18 cellular contexts compared by ENCODE assay signal in the genomic region with DNA sequence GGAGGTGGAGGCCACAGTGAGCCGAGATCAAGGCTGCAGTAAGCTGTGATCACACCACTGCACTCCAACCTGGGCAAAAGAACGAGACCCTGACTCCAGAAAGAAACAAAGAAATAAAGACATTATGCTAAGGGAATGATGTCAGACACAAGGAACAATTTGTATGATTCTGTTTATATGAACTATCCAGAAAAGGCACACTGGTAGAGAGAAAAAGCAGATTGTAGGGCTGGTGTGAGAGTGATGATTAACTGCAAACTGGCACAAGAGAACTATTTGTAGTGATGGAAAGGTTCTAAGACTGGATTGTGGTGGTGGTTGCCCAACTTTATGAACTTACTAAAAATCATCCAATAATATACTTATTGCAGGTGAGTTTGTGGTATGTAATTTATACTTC.
"Had no signal": no experiment of that assay in that cellular context is flagged by ENCODE, and none has a peak within 500 bp of the region (broad histone marks: within the 10 kb centered on the region; RNA-seq: fewer than 3 reads in every experiment).

No MANE protein-coding gene starts in this region.

- H3K4me3 ChIP-seq: colonic mucosa, ovary, right lobe of liver, spleen, thyroid gland, upper lobe of left lung, uterus had no signal

- H3K4me1 ChIP-seq: colonic mucosa, right lobe of liver, spleen had no signal

- H3K27ac ChIP-seq: colonic mucosa, ovary, right lobe of liver, spleen, thyroid gland, upper lobe of left lung had no signal

- DNase-seq: colonic mucosa; dermis blood vessel endothelial cell; foreskin melanocyte; glutamatergic neuron; islet precursor cell; natural killer cell; ovary; right lobe of liver; spleen; stimulated activated CD4-positive, alpha-beta T cell treated with anti-CD3 and anti-CD28 coated beads, Interleukin-15, amount 100 ng/mL, for 24 hours; stimulated activated CD4-positive, alpha-beta T cell treated with anti-CD3 and anti-CD28 coated beads, Interleukin-1b, Interleukin-23, amount 100 ng/mL, for 48 hours; stimulated activated CD4-positive, alpha-beta T cell treated with anti-CD3 and anti-CD28 coated beads, Interleukin-4, amount 100 ng/mL, for 24 hours; stimulated activated naive CD8-positive, alpha-beta T cell treated with anti-CD3 and anti-CD28 coated beads, Interleukin-15, amount 100 ng/mL, for 72 hours; thyroid gland; upper lobe of left lung; uterus had no signal

- H3K27me3 ChIP-seq: colonic mucosa, ovary, right lobe of liver, spleen, thyroid gland, upper lobe of left lung, uterus had no signal

- H3K36me3 ChIP-seq: colonic mucosa, ovary, right lobe of liver, spleen, thyroid gland, upper lobe of left lung, uterus had no signal

- ATAC-seq: left lobe of liver; natural killer cell; right lobe of liver; stimulated activated memory B cell treated with anti-CD40 and anti-IgM and Interleukin-4, amounts not matched to agents 10 μg/mL and 1 μg/mL and 100 μg/mL, for 72 hours; stimulated activated naive CD8-positive, alpha-beta T cell treated with anti-CD3 and anti-CD28 coated beads, Interleukin-15, amount 100 ng/mL, for 72 hours had no signal

- H3K9me3 ChIP-seq: colonic mucosa, ovary, right lobe of liver, thyroid gland, upper lobe of left lung, uterus had no signal
